27 cellular contexts compared by ENCODE assay signal in genomic region chr14:41663478-41663845, GRCh38. TPM values are rescaled to one million over a fixed set of nuclear protein-coding genes. Genes with fewer than 3 reads are reported as not detected.
DNase-seq lines count a peak whose midpoint lies in the region; ATAC-seq and TF ChIP-seq lines count a peak whose summit lies in the region.
"Had no signal": no experiment of that assay in that cellular context is flagged by ENCODE, and none has a peak within 500 bp of the region (broad histone marks: within the 10 kb centered on the region; RNA-seq: fewer than 3 reads in every experiment).

No MANE protein-coding gene starts in this region.

- H3K27me3 Mint-ChIP-seq in nephron progenitor cell (ENCODE audit: low read depth, poor library complexity) (no peaks in the 10 kb centered on the region), chondrocyte (ENCODE audit: low read depth) (no peaks in the 10 kb centered on the region)
- H3K27me3 Mint-ChIP-seq in activated naive CD8-positive, alpha-beta T cell treated with anti-CD3 and anti-CD28 coated beads, Interleukin-2, amount 50 U/mL, for 24 hours = no peaks in the 10 kb centered on the region
- H3K27me3 Mint-ChIP-seq: activated naive CD8-positive, alpha-beta T cell treated with anti-CD3 and anti-CD28 coated beads, Interleukin-2, amount 10 ng/mL, durations not matched to agents 7 days and 5 days; dendritic cell treated with granulocyte-macrophage colony-stimulating factor and Interleukin-4, amounts not matched to agents 40 ng/mL and 50 ng/mL, for 4 days had no signal

- H3K4me3 ChIP-seq in epithelial cell of esophagus (ENCODE audit: low read length) = no peak overlapping the region
- H3K4me3 ChIP-seq: breast epithelium, HAP-1, mucosa of descending colon, prostate gland, thoracic aorta had no signal

- peak overlapping the region; percentile 61 for H3K27ac Mint-ChIP-seq in nephron progenitor cell
- no peak overlapping the region for H3K27ac Mint-ChIP-seq in chondrocyte (ENCODE audit: unreplicated experiment)
- no peak overlapping the region for H3K27ac Mint-ChIP-seq in activated naive CD8-positive, alpha-beta T cell treated with anti-CD3 and anti-CD28 coated beads, Interleukin-2, amount 50 U/mL, for 24 hours
- H3K27ac Mint-ChIP-seq: activated naive CD8-positive, alpha-beta T cell treated with anti-CD3 and anti-CD28 coated beads, Interleukin-2, amount 10 ng/mL, durations not matched to agents 7 days and 5 days; activated T-helper 2 cell treated with anti-CD3 and anti-CD28 coated beads, Interferon-gamma antibody, Interleukin-2, Interleukin-4, amounts not matched to agents 10 μg/mL and 5 μg/mL and 100 μg/mL, durations not matched to agents 14 hours and 24 hours and 36 hours; dendritic cell treated with granulocyte-macrophage colony-stimulating factor and Interleukin-4, amounts not matched to agents 40 ng/mL and 50 ng/mL, for 4 days; T-helper 2 cell treated with Interferon-gamma antibody and Interleukin-4, amounts not matched to agents 5 μg/mL and 100 μg/mL, for 36 hours; WTC11 had no signal

- peak; percentile 12 for DNase-seq in G401 (ENCODE audit: low spot score)
- DNase-seq in NCI-H446 treated with DMSO at 0.1 percent for 48 hours (lab: John Stamatoyannopoulos, UW) = peak; percentile 98
- DNase-seq in epithelial cell of esophagus (ENCODE audit: low read depth) = peak; percentile 21
- no peak for DNase-seq in nephron progenitor cell
- no peak for DNase-seq in chondrocyte (ENCODE audit: low spot score)
- DNase-seq in activated CD4-positive, alpha-beta T cell treated with anti-CD3 and anti-CD28 coated beads for 4 hours = no peak
- no peak for DNase-seq in activated CD4-positive, CD25-positive, alpha-beta regulatory T cell treated with anti-CD3 and anti-CD28 coated beads, Interleukin-2, amount 50 U/mL, for 72 hours
- DNase-seq in activated naive CD8-positive, alpha-beta T cell treated with anti-CD3 and anti-CD28 coated beads, Interleukin-2, amount 50 U/mL, for 24 hours = no peak
- DNase-seq: activated CD4-positive, alpha-beta T cell treated with anti-CD3 and anti-CD28 coated beads, Interleukin-2, amount 50 U/mL, for 48 hours; activated CD8-positive, alpha-beta memory T cell treated with anti-CD3 and anti-CD28 coated beads, Interleukin-2, amount 50 U/mL, for 48 hours; activated naive CD8-positive, alpha-beta T cell treated with anti-CD3 and anti-CD28 coated beads, Interleukin-2, amount 10 ng/mL, durations not matched to agents 7 days and 5 days; Kasumi-1; mucosa of descending colon; NCI-H1105 treated with DMSO at 0.1 percent for 48 hours; NCI-H526 treated with DMSO at 0.1 percent for 48 hours; SK-N-SH; small intestine; stimulated activated CD4-positive, alpha-beta T cell treated with anti-CD3 and anti-CD28 coated beads, Interleukin-2, amount 100 ng/mL, for 48 hours; stimulated activated naive CD4-positive, alpha-beta T cell had no signal

- H3K36me3 Mint-ChIP-seq in nephron progenitor cell (ENCODE audit: low read depth) (no peaks in the 10 kb centered on the region), chondrocyte (ENCODE audit: low read depth) (no peaks in the 10 kb centered on the region)
- H3K36me3 Mint-ChIP-seq in activated naive CD8-positive, alpha-beta T cell treated with anti-CD3 and anti-CD28 coated beads, Interleukin-2, amount 50 U/mL, for 24 hours (ENCODE audit: low read depth) = no peaks in the 10 kb centered on the region
- H3K36me3 Mint-ChIP-seq: activated naive CD8-positive, alpha-beta T cell treated with anti-CD3 and anti-CD28 coated beads, Interleukin-2, amount 10 ng/mL, durations not matched to agents 7 days and 5 days had no signal

- TF ChIP-seq CTCF in epithelial cell of esophagus (IDR thresholded peaks at IDR 0.05; ENCODE audit: insufficient read depth, low read depth, low read length, missing control alignments) = no peak
- no peak for TF ChIP-seq CTCF in nephron progenitor cell (IDR thresholded peaks at IDR 0.05)
- no peak for TF ChIP-seq CTCF in chondrocyte (IDR thresholded peaks at IDR 0.05)

- in situ Hi-C loops in G401 (cut with HindIII; ENCODE audit: low sequenced_read_pairs) = no loop called here

- H3K9me3 Mint-ChIP-seq in nephron progenitor cell = peaks cover 8% of the 10 kb centered on the region
- no peaks in the 10 kb centered on the region for H3K9me3 Mint-ChIP-seq in chondrocyte (ENCODE audit: low read depth)
- H3K9me3 Mint-ChIP-seq in activated naive CD8-positive, alpha-beta T cell treated with anti-CD3 and anti-CD28 coated beads, Interleukin-2, amount 50 U/mL, for 24 hours = no peaks in the 10 kb centered on the region
- H3K9me3 Mint-ChIP-seq: activated naive CD8-positive, alpha-beta T cell treated with anti-CD3 and anti-CD28 coated beads, Interleukin-2, amount 10 ng/mL, durations not matched to agents 7 days and 5 days; activated T-helper 2 cell treated with anti-CD3 and anti-CD28 coated beads, Interferon-gamma antibody, Interleukin-2, Interleukin-4, amounts not matched to agents 10 μg/mL and 5 μg/mL and 100 μg/mL, durations not matched to agents 14 hours and 24 hours and 36 hours; dendritic cell treated with granulocyte-macrophage colony-stimulating factor and Interleukin-4, amounts not matched to agents 40 ng/mL and 50 ng/mL, for 4 days; T-helper 2 cell treated with Interferon-gamma antibody and Interleukin-4, amounts not matched to agents 5 μg/mL and 100 μg/mL, for 36 hours had no signal

- H3K4me1 Mint-ChIP-seq in nephron progenitor cell = peaks cover 4% of the 10 kb centered on the region
- no peaks in the 10 kb centered on the region for H3K4me1 Mint-ChIP-seq in chondrocyte (ENCODE audit: low read depth)
- H3K4me1 Mint-ChIP-seq in activated naive CD8-positive, alpha-beta T cell treated with anti-CD3 and anti-CD28 coated beads, Interleukin-2, amount 50 U/mL, for 24 hours = no peaks in the 10 kb centered on the region
- H3K4me1 Mint-ChIP-seq: activated naive CD8-positive, alpha-beta T cell treated with anti-CD3 and anti-CD28 coated beads, Interleukin-2, amount 10 ng/mL, durations not matched to agents 7 days and 5 days had no signal

- H3K4me3 Mint-ChIP-seq in nephron progenitor cell (no peak overlapping the region), chondrocyte (ENCODE audit: unreplicated experiment) (no peak overlapping the region)
- no peak overlapping the region for H3K4me3 Mint-ChIP-seq in activated naive CD8-positive, alpha-beta T cell treated with anti-CD3 and anti-CD28 coated beads, Interleukin-2, amount 50 U/mL, for 24 hours
- H3K4me3 Mint-ChIP-seq: activated naive CD8-positive, alpha-beta T cell treated with anti-CD3 and anti-CD28 coated beads, Interleukin-2, amount 10 ng/mL, durations not matched to agents 7 days and 5 days; dendritic cell treated with granulocyte-macrophage colony-stimulating factor and Interleukin-4, amounts not matched to agents 40 ng/mL and 50 ng/mL, for 4 days; T-helper 2 cell treated with Interferon-gamma antibody and Interleukin-4, amounts not matched to agents 5 μg/mL and 100 μg/mL, for 36 hours; WTC11 had no signal

- ATAC-seq in activated naive CD8-positive, alpha-beta T cell treated with anti-CD3 and anti-CD28 coated beads, Interleukin-2, amount 50 U/mL, for 24 hours = no peak
- ATAC-seq: mucosa of descending colon, WTC11 had no signal

RNA-seq across cellular contexts. Expression of gene LRFN5, which starts 56.8 kb away (rescaled TPM):
- not detected in 2 replicates for total RNA-seq in G401 (2014; rRNA removed; shearing (Covaris generic))
- 0.10 TPM in 1 of 3 replicates, not detected in the others for total RNA-seq in chondrocyte
- total RNA-seq: activated naive CD8-positive, alpha-beta T cell treated with anti-CD3 and anti-CD28 coated beads, Interleukin-2, amount 10 ng/mL, durations not matched to agents 7 days and 5 days; activated T-helper 2 cell treated with anti-CD3 and anti-CD28 coated beads, Interferon-gamma antibody, Interleukin-2, Interleukin-4, amounts not matched to agents 10 μg/mL and 5 μg/mL and 100 μg/mL, durations not matched to agents 14 hours and 24 hours and 36 hours had no signal

Comparison
In these comparisons a context has a peak if more than half of its experiments do, and no peak if none do; other contexts are left out.
1. DNase-seq: peak in G401 (single experiment), NCI-H446 treated with DMSO at 0.1 percent for 48 hours (single experiment) and epithelial cell of esophagus (single experiment); none in nephron progenitor cell (single experiment), chondrocyte (single experiment), activated CD4-positive, alpha-beta T cell treated with anti-CD3 and anti-CD28 coated beads for 4 hours (0 of 2), activated CD4-positive, CD25-positive, alpha-beta regulatory T cell treated with anti-CD3 and anti-CD28 coated beads, Interleukin-2, amount 50 U/mL, for 72 hours (single experiment) and activated naive CD8-positive, alpha-beta T cell treated with anti-CD3 and anti-CD28 coated beads, Interleukin-2, amount 50 U/mL, for 24 hours (single experiment).